Comparison of ENCODE assay signal across 8 cellular contexts in the genomic region with DNA sequence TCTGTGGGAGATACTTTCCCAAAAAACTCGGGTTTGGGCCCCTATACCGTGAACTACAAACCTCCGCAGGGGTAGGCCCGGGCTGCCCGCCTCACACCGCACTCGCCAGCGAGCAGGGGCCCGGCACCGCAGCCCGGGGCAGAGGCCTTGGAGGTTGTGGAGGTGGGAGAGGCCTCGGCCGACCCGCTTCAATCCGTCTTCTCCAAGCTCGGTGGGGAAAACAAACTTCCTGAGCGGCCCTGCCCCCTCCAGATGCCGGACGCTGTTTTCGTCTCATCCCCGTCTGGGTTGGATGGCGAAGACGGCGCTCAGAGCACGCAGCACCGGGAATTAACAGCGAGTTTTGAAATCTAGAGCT. TPM values are rescaled to one million over a fixed set of nuclear protein-coding genes. Genes with fewer than 3 reads are reported as not detected.
DNase-seq lines count a peak whose midpoint lies in the region; ATAC-seq and TF ChIP-seq lines count a peak whose summit lies in the region.

No MANE protein-coding gene starts in this region.

- peaks cover 26% of the 10 kb centered on the region for H3K4me1 Mint-ChIP-seq in WTC11
- H3K4me1 Mint-ChIP-seq in stimulated activated naive CD8-positive, alpha-beta T cell treated with anti-CD3 and anti-CD28 coated beads, Interleukin-15, Interleukin-2, amounts not matched to agents 100 ng/mL and 50 ng/mL, for 24 hours (ENCODE audit: low read depth), result peaks cover 52% of the 10 kb centered on the region

- peak overlapping the region; percentile 53 for H3K4me3 ChIP-seq in mesodermal cell (ENCODE audit: extremely low read depth, insufficient read depth, low read length, poor library complexity, severe bottlenecking)

- CTCF ChIA-PET in WTC11 (lab: Charles Lee), result interaction anchor here (0.9 to 1.8 kb wide), 2 partner anchors 12 to 144 kb away, joined by 3 to 4 read pairs; a partner anchor contains a TSS

- peaks cover 9% of the 10 kb centered on the region for H3K4me1 ChIP-seq in mesodermal cell (ENCODE audit: control insufficient read depth, insufficient read depth, low read length, poor library complexity, severe bottlenecking)

- TF ChIP-seq CTCF in WTC11 (IDR thresholded peaks at IDR 0.05), result no peak

- no peak overlapping the region for H3K27ac Mint-ChIP-seq in WTC11
- peak overlapping the region; percentile 88 for H3K27ac Mint-ChIP-seq in stimulated activated naive CD8-positive, alpha-beta T cell treated with anti-CD3 and anti-CD28 coated beads, Interleukin-15, Interleukin-2, amounts not matched to agents 100 ng/mL and 50 ng/mL, for 24 hours

- H3K36me3 Mint-ChIP-seq in WTC11, result peaks cover 6% of the 10 kb centered on the region; the same call in 1 of the 2 replicates
- H3K36me3 Mint-ChIP-seq in stimulated activated naive CD8-positive, alpha-beta T cell treated with anti-CD3 and anti-CD28 coated beads, Interleukin-15, Interleukin-2, amounts not matched to agents 100 ng/mL and 50 ng/mL, for 24 hours (ENCODE audit: low read depth), result peaks cover 14% of the 10 kb centered on the region

- POLR2A ChIA-PET in WTC11 (lab: Charles Lee), result interaction anchor here (0.8 to 1.4 kb wide), 4 partner anchors 116 to 170 kb away, joined by 3 to 5 read pairs (median 4); a partner anchor contains a TSS

- H3K27me3 Mint-ChIP-seq in WTC11 (ENCODE audit: low read depth), result peaks cover 6% of the 10 kb centered on the region
- H3K27me3 Mint-ChIP-seq in stimulated activated naive CD8-positive, alpha-beta T cell treated with anti-CD3 and anti-CD28 coated beads, Interleukin-15, Interleukin-2, amounts not matched to agents 100 ng/mL and 50 ng/mL, for 24 hours, result no peaks in the 10 kb centered on the region

- H3K36me3 ChIP-seq in mesodermal cell (ENCODE audit: control insufficient read depth, insufficient read depth, low read length), result peaks cover 3% of the 10 kb centered on the region

- ATAC-seq in GM19351 (IDR thresholded peaks at IDR 0.05; ENCODE audit: unreplicated experiment) (peak; percentile 20), HG03342 (IDR thresholded peaks at IDR 0.05; ENCODE audit: unreplicated experiment) (peak; percentile 25), WTC11 (peak; percentile 51)

- H3K9me3 ChIP-seq in mesodermal cell (ENCODE audit: control insufficient read depth, low read length), result no peaks in the 10 kb centered on the region

- peak overlapping the region; percentile 74 for H3K4me3 Mint-ChIP-seq in WTC11
- H3K4me3 Mint-ChIP-seq in stimulated activated naive CD8-positive, alpha-beta T cell treated with anti-CD3 and anti-CD28 coated beads, Interleukin-15, Interleukin-2, amounts not matched to agents 100 ng/mL and 50 ng/mL, for 24 hours, result peak overlapping the region; percentile 96

- peaks cover 8% of the 10 kb centered on the region for H3K9me3 Mint-ChIP-seq in WTC11
- no peaks in the 10 kb centered on the region for H3K9me3 Mint-ChIP-seq in stimulated activated naive CD8-positive, alpha-beta T cell treated with anti-CD3 and anti-CD28 coated beads, Interleukin-15, Interleukin-2, amounts not matched to agents 100 ng/mL and 50 ng/mL, for 24 hours

- 2 to 4% methylated on average over 21 of the region's 27 CpGs for WGBS in mesodermal cell (ENCODE audit: insufficient coverage in 2 of 2), 2 experiments

- H3K27ac ChIP-seq in mesodermal cell (ENCODE audit: low read depth, low read length, severe bottlenecking), result no peak overlapping the region

- DNase-seq in AG20443 (ENCODE audit: low spot score), result peak; percentile 61
- peak; percentile 63 for DNase-seq in WTC11 (ENCODE audit: low spot score)
- peak; percentile 58 for DNase-seq in dermis blood vessel endothelial cell
- DNase-seq in NCI-H2029 (lab: John Stamatoyannopoulos, UW), result no peak

TF ChIP-seq in WTC11, 78 proteins besides CTCF, POLR2A, EP300 and RAD21:
- TF ChIP-seq ZNF121 (CRISPR knock-in tag; IDR thresholded peaks at IDR 0.05), result no peak
- TF ChIP-seq, protein P1, sequence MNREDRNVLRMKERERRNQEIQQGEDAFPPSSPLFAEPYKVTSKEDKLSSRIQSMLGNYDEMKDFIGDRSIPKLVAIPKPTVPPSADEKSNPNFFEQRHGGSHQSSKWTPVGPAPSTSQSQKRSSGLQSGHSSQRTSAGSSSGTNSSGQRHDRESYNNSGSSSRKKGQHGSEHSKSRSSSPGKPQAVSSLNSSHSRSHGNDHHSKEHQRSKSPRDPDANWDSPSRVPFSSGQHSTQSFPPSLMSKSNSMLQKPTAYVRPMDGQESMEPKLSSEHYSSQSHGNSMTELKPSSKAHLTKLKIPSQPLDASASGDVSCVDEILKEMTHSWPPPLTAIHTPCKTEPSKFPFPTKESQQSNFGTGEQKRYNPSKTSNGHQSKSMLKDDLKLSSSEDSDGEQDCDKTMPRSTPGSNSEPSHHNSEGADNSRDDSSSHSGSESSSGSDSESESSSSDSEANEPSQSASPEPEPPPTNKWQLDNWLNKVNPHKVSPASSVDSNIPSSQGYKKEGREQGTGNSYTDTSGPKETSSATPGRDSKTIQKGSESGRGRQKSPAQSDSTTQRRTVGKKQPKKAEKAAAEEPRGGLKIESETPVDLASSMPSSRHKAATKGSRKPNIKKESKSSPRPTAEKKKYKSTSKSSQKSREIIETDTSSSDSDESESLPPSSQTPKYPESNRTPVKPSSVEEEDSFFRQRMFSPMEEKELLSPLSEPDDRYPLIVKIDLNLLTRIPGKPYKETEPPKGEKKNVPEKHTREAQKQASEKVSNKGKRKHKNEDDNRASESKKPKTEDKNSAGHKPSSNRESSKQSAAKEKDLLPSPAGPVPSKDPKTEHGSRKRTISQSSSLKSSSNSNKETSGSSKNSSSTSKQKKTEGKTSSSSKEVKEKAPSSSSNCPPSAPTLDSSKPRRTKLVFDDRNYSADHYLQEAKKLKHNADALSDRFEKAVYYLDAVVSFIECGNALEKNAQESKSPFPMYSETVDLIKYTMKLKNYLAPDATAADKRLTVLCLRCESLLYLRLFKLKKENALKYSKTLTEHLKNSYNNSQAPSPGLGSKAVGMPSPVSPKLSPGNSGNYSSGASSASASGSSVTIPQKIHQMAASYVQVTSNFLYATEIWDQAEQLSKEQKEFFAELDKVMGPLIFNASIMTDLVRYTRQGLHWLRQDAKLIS (CRISPR knock-in tag; IDR thresholded peaks at IDR 0.05; ENCODE audit: borderline replicate concordance), result 0 out of 2 replicates have a peak, but pooled peaks have one; percentile 65
- TF ChIP-seq ZNF232 (CRISPR knock-in tag; IDR thresholded peaks at IDR 0.05), result 0 out of 2 replicates have a peak, but pooled peaks have one; percentile 3
- TF ChIP-seq MXD4 (CRISPR knock-in tag; IDR thresholded peaks at IDR 0.05; ENCODE audit: borderline replicate concordance), result no peak
- peak; percentile 15; the same call in 1 of the 2 replicates for TF ChIP-seq SP1 (CRISPR knock-in tag; conservative IDR thresholded peaks at IDR 0.05)
- TF ChIP-seq, protein P2, sequence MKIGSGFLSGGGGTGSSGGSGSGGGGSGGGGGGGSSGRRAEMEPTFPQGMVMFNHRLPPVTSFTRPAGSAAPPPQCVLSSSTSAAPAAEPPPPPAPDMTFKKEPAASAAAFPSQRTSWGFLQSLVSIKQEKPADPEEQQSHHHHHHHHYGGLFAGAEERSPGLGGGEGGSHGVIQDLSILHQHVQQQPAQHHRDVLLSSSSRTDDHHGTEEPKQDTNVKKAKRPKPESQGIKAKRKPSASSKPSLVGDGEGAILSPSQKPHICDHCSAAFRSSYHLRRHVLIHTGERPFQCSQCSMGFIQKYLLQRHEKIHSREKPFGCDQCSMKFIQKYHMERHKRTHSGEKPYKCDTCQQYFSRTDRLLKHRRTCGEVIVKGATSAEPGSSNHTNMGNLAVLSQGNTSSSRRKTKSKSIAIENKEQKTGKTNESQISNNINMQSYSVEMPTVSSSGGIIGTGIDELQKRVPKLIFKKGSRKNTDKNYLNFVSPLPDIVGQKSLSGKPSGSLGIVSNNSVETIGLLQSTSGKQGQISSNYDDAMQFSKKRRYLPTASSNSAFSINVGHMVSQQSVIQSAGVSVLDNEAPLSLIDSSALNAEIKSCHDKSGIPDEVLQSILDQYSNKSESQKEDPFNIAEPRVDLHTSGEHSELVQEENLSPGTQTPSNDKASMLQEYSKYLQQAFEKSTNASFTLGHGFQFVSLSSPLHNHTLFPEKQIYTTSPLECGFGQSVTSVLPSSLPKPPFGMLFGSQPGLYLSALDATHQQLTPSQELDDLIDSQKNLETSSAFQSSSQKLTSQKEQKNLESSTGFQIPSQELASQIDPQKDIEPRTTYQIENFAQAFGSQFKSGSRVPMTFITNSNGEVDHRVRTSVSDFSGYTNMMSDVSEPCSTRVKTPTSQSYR (CRISPR knock-in tag; IDR thresholded peaks at IDR 0.05), result 0 out of 2 replicates have a peak, but pooled peaks have one; percentile 32
- TF ChIP-seq, protein P3, sequence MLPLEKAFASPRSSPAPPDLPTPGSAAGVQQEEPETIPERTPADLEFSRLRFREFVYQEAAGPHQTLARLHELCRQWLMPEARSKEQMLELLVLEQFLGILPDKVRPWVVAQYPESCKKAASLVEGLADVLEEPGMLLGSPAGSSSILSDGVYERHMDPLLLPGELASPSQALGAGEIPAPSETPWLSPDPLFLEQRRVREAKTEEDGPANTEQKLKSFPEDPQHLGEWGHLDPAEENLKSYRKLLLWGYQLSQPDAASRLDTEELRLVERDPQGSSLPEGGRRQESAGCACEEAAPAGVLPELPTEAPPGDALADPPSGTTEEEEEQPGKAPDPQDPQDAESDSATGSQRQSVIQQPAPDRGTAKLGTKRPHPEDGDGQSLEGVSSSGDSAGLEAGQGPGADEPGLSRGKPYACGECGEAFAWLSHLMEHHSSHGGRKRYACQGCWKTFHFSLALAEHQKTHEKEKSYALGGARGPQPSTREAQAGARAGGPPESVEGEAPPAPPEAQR (CRISPR knock-in tag; IDR thresholded peaks at IDR 0.05), result no peak
- TF ChIP-seq, protein P4, sequence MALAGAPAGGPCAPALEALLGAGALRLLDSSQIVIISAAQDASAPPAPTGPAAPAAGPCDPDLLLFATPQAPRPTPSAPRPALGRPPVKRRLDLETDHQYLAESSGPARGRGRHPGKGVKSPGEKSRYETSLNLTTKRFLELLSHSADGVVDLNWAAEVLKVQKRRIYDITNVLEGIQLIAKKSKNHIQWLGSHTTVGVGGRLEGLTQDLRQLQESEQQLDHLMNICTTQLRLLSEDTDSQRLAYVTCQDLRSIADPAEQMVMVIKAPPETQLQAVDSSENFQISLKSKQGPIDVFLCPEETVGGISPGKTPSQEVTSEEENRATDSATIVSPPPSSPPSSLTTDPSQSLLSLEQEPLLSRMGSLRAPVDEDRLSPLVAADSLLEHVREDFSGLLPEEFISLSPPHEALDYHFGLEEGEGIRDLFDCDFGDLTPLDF (CRISPR knock-in tag; IDR thresholded peaks at IDR 0.05), result 0 out of 2 replicates have a peak, but pooled peaks have one; percentile 12
- TF ChIP-seq FOXK1 (CRISPR knock-in tag; IDR thresholded peaks at IDR 0.05), result 0 out of 2 replicates have a peak, but pooled peaks have one; percentile 24
- 0 out of 2 replicates have a peak, but pooled peaks have one; percentile 2 for TF ChIP-seq CREM (CRISPR knock-in tag; IDR thresholded peaks at IDR 0.05)

RNA-seq across cellular contexts. Expression of a gene that starts 0.4 kb away (rescaled TPM):
- total RNA-seq in WTC11 (2021) (11.2 to 26.8 TPM (median 13.1 TPM) in 3 replicates), dermis blood vessel endothelial cell (69.4 and 163 TPM in 2 replicates)
- polyA plus RNA-seq in mesodermal cell (2013, experiment 1 of 2), result 10.3 TPM
- 5.7 TPM for polyA plus RNA-seq in mesodermal cell (2013, experiment 2 of 2)
